In genomic region chr2:25252291-25253152, GRCh38 we compare ENCODE assay signal across 8 cellular contexts.
DNase-seq lines count a peak whose midpoint lies in the region; ATAC-seq and TF ChIP-seq lines count a peak whose summit lies in the region.

No MANE protein-coding gene starts in this region.

- peak overlapping the region; percentile 91 for H3K14ac ChIP-seq in trophoblast cell (ENCODE audit: low read length)

- peak overlapping the region; percentile 55 for H3K9ac ChIP-seq in trophoblast cell (ENCODE audit: low read length)

- H3K4ac ChIP-seq in trophoblast cell (ENCODE audit: low read depth, low read length): peak overlapping the region; percentile 13

- H3K9me3 ChIP-seq in trophoblast cell (ENCODE audit: insufficient read depth, low read depth, low read length) (no peaks in the 10 kb centered on the region), OCI-LY7 (ENCODE audit: low read length) (no peaks in the 10 kb centered on the region)

- DNase-seq in DMS114 treated with DMSO at 0.1 percent for 48 hours (lab: John Stamatoyannopoulos, UW; ENCODE audit: unreplicated experiment) (peak; percentile 71), NOMO-1 treated with DMSO at 0.1 percent for 48 hours (lab: John Stamatoyannopoulos, UW; ENCODE audit: unreplicated experiment) (peak; percentile 43), head of caudate nucleus (peak in 26 of 42 donors; percentile 29 to 75 (median 56)), trophoblast cell (peak; percentile 57 to 66), OCI-LY7 (ENCODE audit: low spot score) (no peak), hippocampal formation (lab: John Stamatoyannopoulos, UW) (no peak)
- DNase-seq in activated naive CD4-positive, alpha-beta T cell (lab: John Stamatoyannopoulos, UW): peak in 3 of 4 experiments; percentile 25 to 57 (median 42)

- H3K27me3 ChIP-seq in trophoblast cell (ENCODE audit: insufficient read depth, low read length): no peaks in the 10 kb centered on the region

- H3K4me3 ChIP-seq in trophoblast cell (ENCODE audit: low read depth, low read length): peak overlapping the region; percentile 82
- H3K4me3 ChIP-seq in OCI-LY7 (ENCODE audit: low read depth, low read length, poor library complexity, severe bottlenecking): no peak overlapping the region

- H3K4me1 ChIP-seq in trophoblast cell (ENCODE audit: control insufficient read depth in 1 of 2, insufficient read depth in 2 of 2, low read length in 2 of 2): peaks cover 20 to 27% of the 10 kb centered on the region in 2 experiments
- H3K4me1 ChIP-seq in OCI-LY7 (ENCODE audit: insufficient read depth, low read length, poor library complexity, severe bottlenecking): no peaks in the 10 kb centered on the region

- WGBS in trophoblast cell (ENCODE audit: extremely low coverage, insufficient coverage, insufficient read length): no CpG with 5 or more reads among the region's 62 CpGs

- H2BK12ac ChIP-seq in trophoblast cell (ENCODE audit: low read length): no peak overlapping the region

- peaks cover 7 to 9% of the 10 kb centered on the region in 2 experiments for H3K36me3 ChIP-seq in trophoblast cell (ENCODE audit: control insufficient read depth in 1 of 2, insufficient read depth in 2 of 2, low read length in 2 of 2)
- no peaks in the 10 kb centered on the region for H3K36me3 ChIP-seq in OCI-LY7 (ENCODE audit: insufficient read depth, low read length)

- peak overlapping the region; percentile 90 for H4K8ac ChIP-seq in trophoblast cell (ENCODE audit: low read depth, low read length)

- peak overlapping the region; percentile 5 for H4K12ac ChIP-seq in trophoblast cell (ENCODE audit: low read depth, low read length)

- H3K23ac ChIP-seq in trophoblast cell (ENCODE audit: low read length): no peak overlapping the region

- ATAC-seq in HG02973 (IDR thresholded peaks at IDR 0.05; ENCODE audit: unreplicated experiment): peak; percentile 11

- peak overlapping the region; percentile 57 for H3K18ac ChIP-seq in trophoblast cell (ENCODE audit: low read length)

- POLR2A ChIA-PET in OCI-LY7 (lab: Charles Lee): interaction anchor here (0.6 kb wide), 2 partner anchors 64 to 331 kb away, joined by 3 to 4 read pairs; no protein-coding TSS in a partner anchor

- peak overlapping the region; percentile 53 for H2AFZ ChIP-seq in trophoblast cell (ENCODE audit: insufficient read depth, low read length, poor library complexity)
- H2AFZ ChIP-seq in OCI-LY7 (ENCODE audit: low read length): no peak overlapping the region

- no TSS peak for BruUV-seq in OCI-LY7 (replicated peaks; lab: Mats Ljungman, UMichigan)

- H3K9me2 ChIP-seq in OCI-LY7 (ENCODE audit: insufficient read depth, low read length): no peaks in the 10 kb centered on the region

- H3K27ac ChIP-seq in trophoblast cell (ENCODE audit: low read depth, low read length): peak overlapping the region; percentile 93
- no peak overlapping the region for H3K27ac ChIP-seq in OCI-LY7 (ENCODE audit: low read depth, low read length, poor library complexity, severe bottlenecking)

- H4K91ac ChIP-seq in trophoblast cell (ENCODE audit: low read depth, low read length): peak overlapping the region; percentile 72

- CTCF ChIA-PET in OCI-LY7 (lab: Charles Lee; ENCODE audit: unreplicated experiment): no interaction called here

- H4K20me1 ChIP-seq in OCI-LY7 (ENCODE audit: insufficient read depth, low read length): no peaks in the 10 kb centered on the region

- no peak for TF ChIP-seq CTCF in OCI-LY7 (conservative IDR thresholded peaks at IDR 0.05; ENCODE audit: low read length)

- H2BK120ac ChIP-seq in trophoblast cell (ENCODE audit: insufficient read depth, low read length, poor library complexity): peak overlapping the region; percentile 91

- peak overlapping the region; percentile 52 for H2AK5ac ChIP-seq in trophoblast cell (ENCODE audit: low read length)

- peaks cover 20% of the 10 kb centered on the region for H3K79me1 ChIP-seq in trophoblast cell (ENCODE audit: low read length)

- H3K79me2 ChIP-seq in trophoblast cell (ENCODE audit: control insufficient read depth, insufficient read depth, low read length, poor library complexity) (peaks cover 15% of the 10 kb centered on the region), OCI-LY7 (ENCODE audit: insufficient read depth, low read depth, low read length) (no peaks in the 10 kb centered on the region)

- intact Hi-C loops in head of caudate nucleus (cut with DNase I): no loop called here
- intact Hi-C loops in OCI-LY7 (cut with micrococcal nuclease; ENCODE audit: unreplicated experiment): no loop called here

- H3K4me2 ChIP-seq in trophoblast cell (ENCODE audit: low read length) (peak overlapping the region; percentile 96), OCI-LY7 (ENCODE audit: low read length) (no peak overlapping the region)

- H2BK5ac ChIP-seq in trophoblast cell (ENCODE audit: low read depth, low read length, poor library complexity): peak overlapping the region; percentile 91

Comparison
In these comparisons a context has a peak if more than half of its experiments do, and no peak if none do; other contexts are left out.
1. DNase-seq: peak in DMS114 treated with DMSO at 0.1 percent for 48 hours (single experiment), NOMO-1 treated with DMSO at 0.1 percent for 48 hours (single experiment), activated naive CD4-positive, alpha-beta T cell (3 of 4), head of caudate nucleus (26 of 42) and trophoblast cell (2 of 2); none in OCI-LY7 (single experiment) and hippocampal formation (0 of 2).